Comparison of ENCODE assay signal across 18 cellular contexts in genomic region chr10:84308021-84308420, GRCh38. TPM values are rescaled to one million over a fixed set of nuclear protein-coding genes. Genes with fewer than 3 reads are reported as not detected.
DNase-seq lines count a peak whose midpoint lies in the region; ATAC-seq and TF ChIP-seq lines count a peak whose summit lies in the region.
"Had no signal": no experiment of that assay in that cellular context is flagged by ENCODE, and none has a peak within 500 bp of the region (broad histone marks: within the 10 kb centered on the region; RNA-seq: fewer than 3 reads in every experiment).

No MANE protein-coding gene starts in this region.

- peak overlapping the region in 1 of 2 experiments; percentile 87; a peak in 2 of 4 replicates for H3K27ac ChIP-seq in SK-N-SH (ENCODE audit: low read depth in 2 of 2, low read length in 1 of 2)
- H3K27ac ChIP-seq in lower lobe of right lung, result peak overlapping the region; percentile 31
- peak overlapping the region in 7 of 59 donors; percentile 0 to 37 (median 14) for H3K27ac ChIP-seq in dorsolateral prefrontal cortex
- H3K27ac ChIP-seq: neutrophil, SK-N-MC had no signal

- H3K27ac Mint-ChIP-seq in activated T-cell treated with anti-CD3 and anti-CD28 coated beads, Interleukin-2, amount 50 U/mL, for 24 hours, result peak overlapping the region; percentile 95

- POLR2A ChIA-PET in SK-N-SH (lab: Yijun Ruan, JAX), result no interaction called here

- no peaks in the 10 kb centered on the region for H3K9me2 ChIP-seq in SK-N-SH

- no peaks in the 10 kb centered on the region for H3K27me3 Mint-ChIP-seq in activated T-cell treated with anti-CD3 and anti-CD28 coated beads, Interleukin-2, amount 50 U/mL, for 24 hours
- H3K27me3 Mint-ChIP-seq in activated T-cell treated with anti-CD3 and anti-CD28 coated beads, Interleukin-2, amount 50 U/mL, for 4 hours (ENCODE audit: low read depth), result peaks cover 2% of the 10 kb centered on the region

- TF ChIP-seq CTCF in SK-N-SH (IDR thresholded peaks at IDR 0.05), result no peak
- no peak for TF ChIP-seq CTCF in lower lobe of right lung (IDR thresholded peaks at IDR 0.05)
- TF ChIP-seq CTCF in dorsolateral prefrontal cortex (IDR thresholded peaks at IDR 0.05 in 54 of 56, conservative IDR thresholded peaks at IDR 0.05 in 2 of 56; ENCODE audit: low read depth in 1 of 56, partially characterized antibody in 56 of 56), result no peak

- intact Hi-C loops in lower lobe of right lung (cut with DNase I) (no loop called here), dorsolateral prefrontal cortex (cut with DNase I) (no loop called here)

- no peaks in the 10 kb centered on the region for H3K9me3 Mint-ChIP-seq in activated T-cell treated with anti-CD3 and anti-CD28 coated beads, Interleukin-2, amount 50 U/mL, for 24 hours
- H3K9me3 Mint-ChIP-seq in activated T-cell treated with anti-CD3 and anti-CD28 coated beads, Interleukin-2, amount 50 U/mL, for 4 hours, result no peaks in the 10 kb centered on the region

- no peak for TF ChIP-seq EP300 in SK-N-SH (IDR thresholded peaks at IDR 0.05; ENCODE audit: borderline replicate concordance in 1 of 2, low read depth in 1 of 2, low read length in 1 of 2)

- ATAC-seq in activated T-cell treated with anti-CD3 and anti-CD28 coated beads, Interleukin-2, amount 50 U/mL, for 4 hours, result no peak
- ATAC-seq in lower lobe of right lung, result no peak

- H3K9me3 ChIP-seq in SK-N-SH (no peaks in the 10 kb centered on the region), lower lobe of right lung (no peaks in the 10 kb centered on the region)
- H3K9me3 ChIP-seq: neutrophil, right atrium auricular region had no signal

- WGBS in SK-N-SH (ENCODE audit: low lambda C conversion rate), result 65% methylated on average over 1 of the region's 1 CpG

- H3K4me3 Mint-ChIP-seq in activated T-cell treated with anti-CD3 and anti-CD28 coated beads, Interleukin-2, amount 50 U/mL, for 24 hours, result peak overlapping the region; percentile 5
- no peak overlapping the region for H3K4me3 Mint-ChIP-seq in activated T-cell treated with anti-CD3 and anti-CD28 coated beads, Interleukin-2, amount 50 U/mL, for 4 hours

- peaks cover 26% of the 10 kb centered on the region for H3F3A ChIP-seq in SK-N-SH (replicated peaks; ENCODE audit: insufficient read depth)

- H3K27me3 ChIP-seq in SK-N-SH (ENCODE audit: insufficient read depth), result no peaks in the 10 kb centered on the region
- H3K27me3 ChIP-seq in lower lobe of right lung (ENCODE audit: low read depth), result no peaks in the 10 kb centered on the region
- H3K27me3 ChIP-seq in dorsolateral prefrontal cortex, result no peaks in the 10 kb centered on the region
- H3K27me3 ChIP-seq: right atrium auricular region had no signal

- H3K4me1 Mint-ChIP-seq in activated T-cell treated with anti-CD3 and anti-CD28 coated beads, Interleukin-2, amount 50 U/mL, for 24 hours (ENCODE audit: low read depth), result peaks cover 48% of the 10 kb centered on the region
- H3K4me1 Mint-ChIP-seq in activated T-cell treated with anti-CD3 and anti-CD28 coated beads, Interleukin-2, amount 50 U/mL, for 4 hours (ENCODE audit: low read depth), result peaks cover 33% of the 10 kb centered on the region

- H3K36me3 ChIP-seq in SK-N-SH (replicated peaks in 1 of 2; ENCODE audit: control insufficient read depth in 1 of 2, insufficient read depth in 2 of 2, low read length in 1 of 2) (no peaks in the 10 kb centered on the region), lower lobe of right lung (no peaks in the 10 kb centered on the region)
- H3K36me3 ChIP-seq: neutrophil, right atrium auricular region had no signal

- H3K79me2 ChIP-seq in SK-N-SH (ENCODE audit: insufficient read depth), result no peaks in the 10 kb centered on the region

- no peaks in the 10 kb centered on the region for H4K20me1 ChIP-seq in SK-N-SH (ENCODE audit: insufficient read depth)

- no peak for TF ChIP-seq RAD21 in SK-N-SH (IDR thresholded peaks at IDR 0.05; ENCODE audit: low read length)

- H3K4me1 ChIP-seq in SK-N-SH (ENCODE audit: control insufficient read depth in 1 of 2, insufficient read depth in 2 of 2, low read depth in 1 of 2, low read length in 1 of 2), result peaks cover 11 to 24% of the 10 kb centered on the region in 2 experiments; a peak in 3 of 4 replicates
- H3K4me1 ChIP-seq in lower lobe of right lung, result peaks cover 21% of the 10 kb centered on the region

- H3K4me3 ChIP-seq in SK-N-SH (ENCODE audit: low read depth in 2 of 2, low read length in 1 of 2) (peak overlapping the region in 1 of 2 experiments; percentile 51; a peak in 1 of 4 replicates), lower lobe of right lung (no peak overlapping the region), dorsolateral prefrontal cortex (no peak overlapping the region)
- H3K4me3 ChIP-seq: right atrium auricular region, SK-N-MC had no signal

- H3K36me3 Mint-ChIP-seq in activated T-cell treated with anti-CD3 and anti-CD28 coated beads, Interleukin-2, amount 50 U/mL, for 24 hours (ENCODE audit: low read depth), result no peaks in the 10 kb centered on the region
- H3K36me3 Mint-ChIP-seq in activated T-cell treated with anti-CD3 and anti-CD28 coated beads, Interleukin-2, amount 50 U/mL, for 4 hours (ENCODE audit: insufficient read depth), result no peaks in the 10 kb centered on the region

- peak overlapping the region; percentile 56 for H3K9ac ChIP-seq in SK-N-SH

- CTCF ChIA-PET in SK-N-SH (lab: Yijun Ruan, JAX), result interaction anchor here (1.0 kb wide), 1 partner anchor 44 kb away, joined by 3 read pairs; no protein-coding TSS in a partner anchor

- peak overlapping the region; percentile 73 for H3K4me2 ChIP-seq in SK-N-SH

- peak overlapping the region; percentile 53; the same call in 1 of the 2 replicates for H2AFZ ChIP-seq in SK-N-SH (ENCODE audit: low read depth)

- DNase-seq in activated T-cell treated with anti-CD3 and anti-CD28 coated beads, Interleukin-2, amount 50 U/mL, for 24 hours, result no peak
- no peak for DNase-seq in activated T-cell treated with anti-CD3 and anti-CD28 coated beads, Interleukin-2, amount 50 U/mL, for 4 hours
- DNase-seq in EH (ENCODE audit: low read depth) (peak; percentile 4), SK-N-SH (no peak), lower lobe of right lung (no peak), dorsolateral prefrontal cortex (no peak), putamen (ENCODE audit: low spot score) (no peak)
- DNase-seq: activated CD4-positive, alpha-beta T cell treated with anti-CD3 and anti-CD28 coated beads for 4 hours; effector memory CD4-positive, alpha-beta T cell; KBM-7; NCI-H187; NCI-H226; NCI-H82; stimulated activated CD4-positive, alpha-beta T cell treated with anti-CD3 and anti-CD28 coated beads, Interleukin-12 subunit alpha, Interleukin-12 subunit beta, amount 100 ng/mL, for 4 hours; stimulated activated CD8-positive, alpha-beta memory T cell treated with anti-CD3 and anti-CD28 coated beads, Interleukin-4, amount 100 ng/mL, for 48 hours had no signal

TF ChIP-seq in SK-N-SH, 30 proteins besides CTCF, POLR2A, EP300 and RAD21:
- TF ChIP-seq SMC3 (IDR thresholded peaks at IDR 0.05; ENCODE audit: low read depth, low read length), result no peak
- TF ChIP-seq FOSL2 (IDR thresholded peaks at IDR 0.05; ENCODE audit: borderline replicate concordance, low read depth), result no peak
- TF ChIP-seq RXRA (IDR thresholded peaks at IDR 0.05; ENCODE audit: borderline replicate concordance, low read depth), result no peak

RNA-seq across cellular contexts. Expression of gene CCSER2, which starts 20.4 kb away (rescaled TPM):
- total RNA-seq in activated T-cell treated with anti-CD3 and anti-CD28 coated beads, Interleukin-2, amount 50 U/mL, for 4 hours, result 10 to 100 TPM; 37.1 to 42.0 (median 40.9) TPM
- 8.5 and 12.2 TPM in 2 replicates for polyA plus RNA-seq in SK-N-SH (2012; rRNA removed)
- polyA plus RNA-seq in SK-N-SH (2012; cell fraction: cytosol; rRNA removed), result 11.3 and 13.8 TPM in 2 replicates
- 3.7 and 10.9 TPM in 2 replicates for polyA plus RNA-seq in SK-N-SH (2012; cell fraction: nucleus; rRNA removed)
- 66.1 TPM for total RNA-seq in lower lobe of right lung
- 100 to 1,000 TPM; 103 to 206 (median 150) TPM for total RNA-seq in dorsolateral prefrontal cortex
